Comparison of ENCODE assay signal across 11 cellular contexts in genomic region chr7:128017880-128018845, GRCh38. TPM values are rescaled to one million over a fixed set of nuclear protein-coding genes. Genes with fewer than 3 reads are reported as not detected.
DNase-seq lines count a peak whose midpoint lies in the region; ATAC-seq and TF ChIP-seq lines count a peak whose summit lies in the region.
"Had no signal": no experiment of that assay in that cellular context is flagged by ENCODE, and none has a peak within 500 bp of the region (broad histone marks: within the 10 kb centered on the region; RNA-seq: fewer than 3 reads in every experiment).

No MANE protein-coding gene starts in this region.

- H3K27me3 ChIP-seq in layer of hippocampus (ENCODE audit: control insufficient read depth, insufficient read depth, low read length) (no peaks in the 10 kb centered on the region), tibial nerve (no peaks in the 10 kb centered on the region)

- no peak for TF ChIP-seq CTCF in tibial nerve (IDR thresholded peaks at IDR 0.05)

- peaks cover 0 to 29% (median 0%) of the 10 kb centered on the region in 4 donors for H3K4me1 ChIP-seq in tibial nerve

- H3K27ac Mint-ChIP-seq in natural killer cell treated with Interleukin-12 subunit alpha and Interleukin-12 subunit beta and Interleukin-15 and Interleukin-18, amount 100 ng/mL, for 72 hours, result no peak overlapping the region

- 55 to 63% methylated on average over 7 of the region's 8 CpGs for WGBS in tibial nerve, 2 donors

- H3K9me3 ChIP-seq in tibial nerve, result no peaks in the 10 kb centered on the region

- H3K27me3 Mint-ChIP-seq in natural killer cell treated with Interleukin-12 subunit alpha and Interleukin-12 subunit beta and Interleukin-15 and Interleukin-18, amount 100 ng/mL, for 72 hours, result no peaks in the 10 kb centered on the region
- H3K27me3 Mint-ChIP-seq: stimulated activated naive CD8-positive, alpha-beta T cell treated with anti-CD3 and anti-CD28 coated beads, Interleukin-15, Interleukin-2, amounts not matched to agents 100 ng/mL and 50 ng/mL, for 24 hours had no signal

- no peak overlapping the region for H3K4me3 Mint-ChIP-seq in natural killer cell treated with Interleukin-12 subunit alpha and Interleukin-12 subunit beta and Interleukin-15 and Interleukin-18, amount 100 ng/mL, for 72 hours
- H3K4me3 Mint-ChIP-seq: stimulated activated naive CD8-positive, alpha-beta T cell treated with anti-CD3 and anti-CD28 coated beads, Interleukin-15, Interleukin-2, amounts not matched to agents 100 ng/mL and 50 ng/mL, for 24 hours had no signal

- H3K36me3 Mint-ChIP-seq in natural killer cell treated with Interleukin-12 subunit alpha and Interleukin-12 subunit beta and Interleukin-15 and Interleukin-18, amount 100 ng/mL, for 72 hours, result peaks cover 6% of the 10 kb centered on the region

- H3K27ac ChIP-seq in layer of hippocampus (ENCODE audit: low read depth, low read length) (peak overlapping the region; percentile 49), tibial nerve (peak overlapping the region in 1 of 4 donors; percentile 17)

- TF ChIP-seq EP300 in tibial nerve (IDR thresholded peaks at IDR 0.05), result no peak

- no peak for ATAC-seq in GM19023 (IDR thresholded peaks at IDR 0.05; ENCODE audit: unreplicated experiment)
- ATAC-seq in natural killer cell treated with Interleukin-12 subunit alpha and Interleukin-12 subunit beta and Interleukin-15 and Interleukin-18, amount 100 ng/mL, for 72 hours, result no peak
- ATAC-seq: K562 had no signal

- DNase-seq in COLO668 (lab: John Stamatoyannopoulos, UW; ENCODE audit: unreplicated experiment) (peak; percentile 69), NCI-H146 treated with DMSO at 0.1 percent for 48 hours (lab: John Stamatoyannopoulos, UW; ENCODE audit: unreplicated experiment) (peak; percentile 64), astrocyte of the hippocampus (ENCODE audit: low read depth, low spot score) (peak; percentile 78), HUDEP-2 (lab: John Stamatoyannopoulos, UW; ENCODE audit: unreplicated experiment in 76 of 76) (no peak), tibial nerve (ENCODE audit: low spot score in 2 of 2) (no peak)
- no peak for DNase-seq in natural killer cell treated with Interleukin-12 subunit alpha and Interleukin-12 subunit beta and Interleukin-15 and Interleukin-18, amount 100 ng/mL, for 72 hours (ENCODE audit: low spot score)
- DNase-seq: stimulated activated CD4-positive, alpha-beta T cell treated with anti-CD3 and anti-CD28 coated beads, Interleukin-12 subunit alpha, Interleukin-12 subunit beta, amount 100 ng/mL, for 4 hours had no signal

- H3K36me3 ChIP-seq in tibial nerve, result peaks cover 0 to 41% (median 0%) of the 10 kb centered on the region in 3 donors

- H3K4me1 Mint-ChIP-seq in natural killer cell treated with Interleukin-12 subunit alpha and Interleukin-12 subunit beta and Interleukin-15 and Interleukin-18, amount 100 ng/mL, for 72 hours (ENCODE audit: low read depth in 2 of 2), result peaks cover 4 to 10% of the 10 kb centered on the region in 2 donors

- no peaks in the 10 kb centered on the region for H3K9me3 Mint-ChIP-seq in natural killer cell treated with Interleukin-12 subunit alpha and Interleukin-12 subunit beta and Interleukin-15 and Interleukin-18, amount 100 ng/mL, for 72 hours
- H3K9me3 Mint-ChIP-seq: stimulated activated naive CD8-positive, alpha-beta T cell treated with anti-CD3 and anti-CD28 coated beads, Interleukin-15, Interleukin-2, amounts not matched to agents 100 ng/mL and 50 ng/mL, for 24 hours had no signal

- H3K4me3 ChIP-seq in tibial nerve, result no peak overlapping the region
- H3K4me3 ChIP-seq: K562 had no signal

- no peak for TF ChIP-seq POLR2A in tibial nerve (IDR thresholded peaks at IDR 0.05)

RNA-seq across cellular contexts. Expression of gene LRRC4, which starts 13.1 kb away (rescaled TPM):
- total RNA-seq in tibial nerve, result 1 to 10 TPM; 2.2 to 2.4 (median 2.3) TPM
- total RNA-seq in natural killer cell treated with Interleukin-12 subunit alpha and Interleukin-12 subunit beta and Interleukin-15 and Interleukin-18, amount 100 ng/mL, for 72 hours, result under 1 TPM in 1 of 2 donors, not detected in 1; 0.07 TPM
- total RNA-seq: K562 had no signal

Comparison
In these comparisons a context has a peak if more than half of its experiments do, and no peak if none do; other contexts are left out.
1. DNase-seq: peak in COLO668 (single experiment), NCI-H146 treated with DMSO at 0.1 percent for 48 hours (single experiment) and astrocyte of the hippocampus (single experiment); none in HUDEP-2 (0 of 76), tibial nerve (0 of 2) and natural killer cell treated with Interleukin-12 subunit alpha and Interleukin-12 subunit beta and Interleukin-15 and Interleukin-18, amount 100 ng/mL, for 72 hours (single experiment).